In the genomic region with DNA sequence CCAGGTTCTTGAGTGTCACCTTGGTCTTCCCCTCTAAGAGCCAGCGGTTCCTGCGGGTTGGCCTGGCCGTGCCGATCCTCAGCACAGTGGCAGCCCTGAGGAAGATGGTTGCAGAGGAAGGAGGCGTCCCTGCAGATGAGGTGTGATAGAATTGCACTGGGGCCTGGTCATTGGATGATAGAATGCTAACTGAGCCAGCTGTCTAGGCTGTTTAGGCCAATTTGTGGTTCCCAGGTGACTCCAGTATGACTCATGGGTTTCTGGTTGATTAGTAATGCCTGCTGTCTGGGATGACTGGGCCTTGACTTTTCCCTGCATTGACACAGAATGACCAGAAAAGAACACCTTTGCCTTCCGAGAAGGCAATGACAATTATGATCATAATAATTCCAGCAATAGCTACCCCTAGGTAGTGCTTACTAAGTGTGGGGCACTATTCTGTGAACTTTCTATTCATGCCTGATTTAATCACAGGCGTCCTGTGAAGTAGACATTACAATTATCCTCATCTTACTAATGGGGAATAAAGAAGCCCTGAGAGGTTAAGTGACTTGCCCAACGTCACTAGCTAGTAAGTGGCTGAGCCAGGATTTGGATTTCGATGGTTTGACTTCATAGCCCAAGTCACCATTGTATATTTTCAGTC, we compare ENCODE assay signal across 11 cellular contexts. TPM values are rescaled to one million over a fixed set of nuclear protein-coding genes. Genes with fewer than 3 reads are reported as not detected.
DNase-seq lines count a peak whose midpoint lies in the region; ATAC-seq and TF ChIP-seq lines count a peak whose summit lies in the region.
"Had no signal": no experiment of that assay in that cellular context is flagged by ENCODE, and none has a peak within 500 bp of the region (broad histone marks: within the 10 kb centered on the region; RNA-seq: fewer than 3 reads in every experiment).

No MANE protein-coding gene starts in this region.

- peak overlapping the region; percentile 43 for H2AFZ ChIP-seq in mammary epithelial cell (ENCODE audit: low read depth, low read length)

- no peak for TF ChIP-seq CTCF in mammary epithelial cell (conservative IDR thresholded peaks at IDR 0.05 in 1 of 2, IDR thresholded peaks at IDR 0.05 in 1 of 2; ENCODE audit: extremely low read depth in 1 of 2, insufficient read depth in 1 of 2, low read depth in 1 of 2, low read length in 2 of 2)

- in situ Hi-C loops in mammary epithelial cell (cut with MboI; ENCODE audit: low sequenced_read_pairs in 2 of 2) (no loop called here), KBM-7 (cut with MboI; ENCODE audit: low pct_unique_long_range_greater_than_20kb, low sequenced_read_pairs) (no loop called here)

- H3K4me3 ChIP-seq in mammary epithelial cell (replicated peaks in 1 of 3; ENCODE audit: insufficient read depth in 1 of 3, low read depth in 2 of 3, low read length in 3 of 3) = no peak overlapping the region

- peaks cover 18% of the 10 kb centered on the region for H3K4me1 ChIP-seq in mammary epithelial cell (ENCODE audit: insufficient read depth, low read length)

- CTCF ChIA-PET in mammary epithelial cell (lab: Charles Lee; ENCODE audit: low non-redundant PET) = no interaction called here

- 20% methylated on average over 9 of the region's 9 CpGs for WGBS in mammary epithelial cell (ENCODE audit: low coverage, missing lambda C conversion rate)

- H3K36me3 ChIP-seq in mammary epithelial cell (ENCODE audit: insufficient read depth, low read length) = peaks cover 5% of the 10 kb centered on the region

- dilution Hi-C loops in mammary epithelial cell (cut with HindIII; ENCODE audit: low sequenced_read_pairs) = no loop called here

- H3K79me2 ChIP-seq in mammary epithelial cell (ENCODE audit: insufficient read depth, low read length) = peaks cover 11% of the 10 kb centered on the region

- no peaks in the 10 kb centered on the region for H3K4me1 Mint-ChIP-seq in activated T-cell treated with anti-CD3 and anti-CD28 coated beads, Interleukin-2, amount 50 U/mL, for 4 hours (ENCODE audit: low read depth)

- ATAC-seq in activated T-cell treated with anti-CD3 and anti-CD28 coated beads, Interleukin-2, amount 50 U/mL, for 4 hours = peak; percentile 71 to 75

- no peaks in the 10 kb centered on the region for H3K27me3 ChIP-seq in mammary epithelial cell (ENCODE audit: insufficient read depth, low read length)

- H3K9me3 Mint-ChIP-seq in activated T-cell treated with anti-CD3 and anti-CD28 coated beads, Interleukin-2, amount 50 U/mL, for 4 hours = peaks cover 15% of the 10 kb centered on the region

- peak overlapping the region; percentile 7 for H3K9ac ChIP-seq in mammary epithelial cell (ENCODE audit: insufficient read depth, low read length)

- peak overlapping the region; percentile 87 for H3K27ac ChIP-seq in mammary epithelial cell (ENCODE audit: insufficient read depth, low read depth, low read length)

- H3K4me2 ChIP-seq in mammary epithelial cell (ENCODE audit: insufficient read depth, low read depth, low read length) = peak overlapping the region; percentile 43

- H3K9me3 ChIP-seq in mammary epithelial cell (replicated peaks; ENCODE audit: insufficient read depth, low read length) = peaks cover 8% of the 10 kb centered on the region

- BruUV-seq in mammary epithelial cell (replicated peaks; lab: Mats Ljungman, UMichigan) = TSS peak; percentile 69

- no peaks in the 10 kb centered on the region for H4K20me1 ChIP-seq in mammary epithelial cell (ENCODE audit: insufficient read depth, low read length)

- DNase-seq in activated T-cell treated with anti-CD3 and anti-CD28 coated beads, Interleukin-2, amount 50 U/mL, for 4 hours = no peak
- DNase-seq in activated T-cell treated with anti-CD3 and anti-CD28 coated beads for 4 hours = no peak
- DNase-seq in HK-2 (ENCODE audit: unreplicated experiment) = peak; percentile 80
- DNase-seq in mammary epithelial cell = peak; percentile 99
- peak in 2 of 3 donors; percentile 3 to 18 for DNase-seq in stimulated activated CD4-positive, alpha-beta T cell treated with anti-CD3 and anti-CD28 coated beads, TNF-alpha, amount 100 ng/mL, for 48 hours (ENCODE audit: low read depth in 3 of 3)
- DNase-seq in KBM-7 = no peak
- DNase-seq in NCI-H82 (lab: John Stamatoyannopoulos, UW) = no peak
- DNase-seq in NCI-H446 treated with DMSO at 0.1 percent for 48 hours (lab: John Stamatoyannopoulos, UW) = no peak
- DNase-seq: activated effector memory CD4-positive, alpha-beta T cell treated with anti-CD3 and anti-CD28 coated beads, Interleukin-2, amount 50 U/mL, for 16 hours; NCI-H1417 treated with DMSO at 0.1 percent for 48 hours had no signal

- H3K4me3 Mint-ChIP-seq in activated T-cell treated with anti-CD3 and anti-CD28 coated beads, Interleukin-2, amount 50 U/mL, for 4 hours = no peak overlapping the region

- intact Hi-C loops in mammary epithelial cell (cut with micrococcal nuclease) = loop anchor here (2.0 to 5.0 kb wide), 2 partner anchors 28 to 100 kb away; a partner anchor contains a TSS

- peaks cover 5% of the 10 kb centered on the region for H3K27me3 Mint-ChIP-seq in activated T-cell treated with anti-CD3 and anti-CD28 coated beads, Interleukin-2, amount 50 U/mL, for 4 hours (ENCODE audit: low read depth)

- no peaks in the 10 kb centered on the region for H3K36me3 Mint-ChIP-seq in activated T-cell treated with anti-CD3 and anti-CD28 coated beads, Interleukin-2, amount 50 U/mL, for 4 hours (ENCODE audit: insufficient read depth)

RNA-seq across cellular contexts. Expression of a gene that starts 31.5 kb away (rescaled TPM):
- total RNA-seq in activated T-cell treated with anti-CD3 and anti-CD28 coated beads, Interleukin-2, amount 50 U/mL, for 4 hours = under 1 TPM in 2 of 3 donors, not detected in 1; 0.14 to 0.18 TPM
- 1 to 10 TPM; 8.0 to 9.3 TPM for total RNA-seq in mammary epithelial cell
- polyA plus RNA-seq in mammary epithelial cell = 3.7 TPM
- 19.3 TPM for polyA minus RNA-seq in mammary epithelial cell
- total RNA-seq: mesenteric fat pad had no signal

Comparison
In these comparisons a context has a peak if more than half of its experiments do, and no peak if none do; other contexts are left out.
1. DNase-seq: peak in HK-2 (single experiment), mammary epithelial cell (single experiment) and stimulated activated CD4-positive, alpha-beta T cell treated with anti-CD3 and anti-CD28 coated beads, TNF-alpha, amount 100 ng/mL, for 48 hours (2 of 3); none in activated T-cell treated with anti-CD3 and anti-CD28 coated beads, Interleukin-2, amount 50 U/mL, for 4 hours (single experiment), activated T-cell treated with anti-CD3 and anti-CD28 coated beads for 4 hours (single experiment), KBM-7 (single experiment), NCI-H82 (single experiment) and NCI-H446 treated with DMSO at 0.1 percent for 48 hours (single experiment).
2. RNA of a gene that starts 31.5 kb away (total RNA-seq): 8.0 to 9.3 TPM in mammary epithelial cell; 0.14 to 0.18 TPM in activated T-cell treated with anti-CD3 and anti-CD28 coated beads, Interleukin-2, amount 50 U/mL, for 4 hours; every median in the first group is over 4 times any median in the second.